Comparison of ENCODE assay signal across 1 cellular context in genomic region chr9:112377684-112378344, GRCh38.
A peak's percentile ranks its signal among the peaks of the same experiment; 100 is the strongest.
TF ChIP-seq lines count a peak whose summit lies in the region.

No MANE protein-coding gene starts in this region.

TF ChIP-seq in K562, 482 proteins besides CTCF, POLR2A, EP300 and RAD21 (continued from another document):
- TF ChIP-seq SMARCE1 (IDR thresholded peaks at IDR 0.05) (0 out of 2 replicates have a peak, but pooled peaks have one; percentile 11), ZBTB2 (IDR thresholded peaks at IDR 0.05) (0 out of 2 replicates have a peak, but pooled peaks have one; percentile 35), CBFA2T3 (IDR thresholded peaks at IDR 0.05) (peak; percentile 51), CBX8 (IDR thresholded peaks at IDR 0.05; ENCODE audit: borderline replicate concordance, extremely low read depth, low read depth, low read length, poor library complexity, severe bottlenecking) (no peak), NCOR1 (IDR thresholded peaks at IDR 0.05) (0 out of 2 replicates have a peak, but pooled peaks have one; percentile 29), XRCC5 (IDR thresholded peaks at IDR 0.05; ENCODE audit: low read depth, low read length) (no peak), E2F8 (IDR thresholded peaks at IDR 0.05; ENCODE audit: low read depth, partially characterized antibody) (no peak), KDM1A (IDR thresholded peaks at IDR 0.05) (peak; percentile 58 to 60; a peak in 3 of 4 replicates), NRF1 (conservative IDR thresholded peaks at IDR 0.05 in 1 of 2, IDR thresholded peaks at IDR 0.05 in 1 of 2) (no peak), ESRRA (IDR thresholded peaks at IDR 0.05; ENCODE audit: borderline replicate concordance, low read depth) (peak; percentile 53; the same call in 1 of the 2 replicates), SMARCA4 (IDR thresholded peaks at IDR 0.05) (0 out of 2 replicates have a peak, but pooled peaks have one; percentile 36), ARID1B (IDR thresholded peaks at IDR 0.05) (no peak; the same call in 1 of the 2 replicates), BCOR (IDR thresholded peaks at IDR 0.05) (0 out of 2 replicates have a peak, but pooled peaks have one; percentile 9), AFF4 (CRISPR knock-in tag; IDR thresholded peaks at IDR 0.05) (0 out of 2 replicates have a peak, but pooled peaks have one; percentile 50), SNIP1 (IDR thresholded peaks at IDR 0.05; ENCODE audit: low read depth) (no peak)
TF ChIP-seq in K562: peak in this region for 13.
